16 cellular contexts compared by ENCODE assay signal in the genomic region with DNA sequence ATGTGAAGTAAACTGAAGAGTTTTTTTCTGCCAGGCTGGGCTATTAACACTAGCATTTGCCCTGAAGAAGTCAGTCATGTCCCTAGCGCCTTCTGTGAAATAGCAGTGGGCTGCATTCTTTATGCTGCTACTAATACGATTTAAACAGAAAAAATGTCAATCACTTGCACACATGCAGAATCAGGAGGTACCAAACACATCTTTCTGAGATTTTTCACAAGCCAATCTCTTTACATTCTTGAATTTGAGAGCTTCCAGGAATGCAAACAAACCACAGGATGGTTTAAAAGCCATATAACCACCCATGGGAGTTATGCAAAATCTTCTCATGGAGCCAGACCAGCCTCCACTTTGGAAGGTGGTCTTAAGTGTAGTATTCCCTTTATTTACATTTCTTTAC.
DNase-seq lines count a peak whose midpoint lies in the region; FAIRE-seq and TF ChIP-seq lines count a peak whose summit lies in the region.
"Had no signal": no experiment of that assay in that cellular context is flagged by ENCODE, and none has a peak within 500 bp of the region (broad histone marks: within the 10 kb centered on the region; RNA-seq: fewer than 3 reads in every experiment).

No MANE protein-coding gene starts in this region.

- no peak overlapping the region for H3K4me3 ChIP-seq in AG10803 (ENCODE audit: low read length)
- no peak overlapping the region for H3K4me3 ChIP-seq in skeletal muscle cell (ENCODE audit: low read depth, low read length)
- no peak overlapping the region for H3K4me3 ChIP-seq in foreskin fibroblast (ENCODE audit: low read depth in 1 of 2, low read length in 2 of 2)
- H3K4me3 ChIP-seq in OCI-LY7 (ENCODE audit: low read depth, low read length, poor library complexity, severe bottlenecking): no peak overlapping the region

- no TSS peak for BruUV-seq in OCI-LY7 (replicated peaks; lab: Mats Ljungman, UMichigan)

- no peak overlapping the region for H2AFZ ChIP-seq in OCI-LY7 (ENCODE audit: low read length)

- no peak for TF ChIP-seq CTCF in AG10803 (conservative IDR thresholded peaks at IDR 0.05; ENCODE audit: low read length)
- no peak for TF ChIP-seq CTCF in foreskin fibroblast (IDR thresholded peaks at IDR 0.05; ENCODE audit: low read depth, low read length)
- TF ChIP-seq CTCF in OCI-LY7 (conservative IDR thresholded peaks at IDR 0.05; ENCODE audit: low read length): no peak

- no peak for FAIRE-seq in HTR-8/SVneo (lab: Jason Lieb, UNC)
- FAIRE-seq: GM18507, HepG2 had no signal

- no peaks in the 10 kb centered on the region for H4K20me1 ChIP-seq in OCI-LY7 (ENCODE audit: insufficient read depth, low read length)

- H3K36me3 ChIP-seq in OCI-LY7 (ENCODE audit: insufficient read depth, low read length): no peaks in the 10 kb centered on the region

- intact Hi-C loops in OCI-LY7 (cut with micrococcal nuclease; ENCODE audit: unreplicated experiment): no loop called here

- no peak overlapping the region for H3K27ac ChIP-seq in OCI-LY7 (ENCODE audit: low read depth, low read length, poor library complexity, severe bottlenecking)

- no peaks in the 10 kb centered on the region for H3K9me2 ChIP-seq in OCI-LY7 (ENCODE audit: insufficient read depth, low read length)

- no peaks in the 10 kb centered on the region for H3K4me1 ChIP-seq in OCI-LY7 (ENCODE audit: insufficient read depth, low read length, poor library complexity, severe bottlenecking)

- H3K9me3 ChIP-seq in OCI-LY7 (ENCODE audit: low read length): no peaks in the 10 kb centered on the region

- H3K79me2 ChIP-seq in OCI-LY7 (ENCODE audit: insufficient read depth, low read depth, low read length): no peaks in the 10 kb centered on the region

- POLR2A ChIA-PET in OCI-LY7 (lab: Charles Lee): no interaction called here

- DNase-seq in AG10803 (ENCODE audit: low read depth) (peak; percentile 26), HTR-8/SVneo (ENCODE audit: insufficient read length, low spot score) (peak; percentile 6), astrocyte of the hippocampus (ENCODE audit: low read depth, low spot score) (peak; percentile 36), skeletal muscle cell (ENCODE audit: low read depth) (peak; percentile 1), foreskin fibroblast (no peak), NOMO-1 treated with dmso at 0.1 percent for 144 hours (lab: John Stamatoyannopoulos, UW; ENCODE audit: unreplicated experiment) (no peak), OCI-LY7 (ENCODE audit: low spot score) (no peak)
- DNase-seq: 8988T; C1 segment of cervical spinal cord; CD4-positive, alpha-beta T cell; DMS79; GF-D8; GOT3; H9 had no signal

- CTCF ChIA-PET in OCI-LY7 (lab: Charles Lee; ENCODE audit: unreplicated experiment): no interaction called here

- H3K4me2 ChIP-seq in OCI-LY7 (ENCODE audit: low read length): no peak overlapping the region

Comparison
In these comparisons a context has a peak if more than half of its experiments do, and no peak if none do; other contexts are left out.
1. DNase-seq: peak in AG10803 (single experiment), HTR-8/SVneo (single experiment), astrocyte of the hippocampus (single experiment) and skeletal muscle cell (single experiment); none in foreskin fibroblast (0 of 2), NOMO-1 treated with dmso at 0.1 percent for 144 hours (single experiment) and OCI-LY7 (single experiment).